18 cellular contexts compared by ENCODE assay signal in the genomic region with DNA sequence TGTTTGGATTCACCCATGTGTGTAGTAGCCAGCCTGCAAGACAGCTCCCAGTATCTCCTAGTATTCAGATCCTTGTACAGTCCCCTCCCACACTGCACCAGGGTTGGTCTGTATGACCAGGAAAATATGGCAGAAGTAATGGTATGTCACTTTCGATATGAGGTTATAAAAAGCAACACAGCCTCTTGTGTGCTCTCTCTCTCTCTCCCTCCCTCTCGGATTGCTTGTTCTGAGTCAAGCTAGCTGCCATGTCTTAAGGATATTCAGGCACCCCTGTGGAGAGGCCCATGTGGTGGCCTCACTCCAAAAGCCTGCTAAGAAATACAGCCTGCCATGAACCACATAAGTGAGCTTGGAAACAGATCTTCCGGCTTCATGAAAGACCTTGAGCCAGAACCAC. TPM values are rescaled to one million over a fixed set of nuclear protein-coding genes. Genes with fewer than 3 reads are reported as not detected.
DNase-seq lines count a peak whose midpoint lies in the region; ATAC-seq, FAIRE-seq and TF ChIP-seq lines count a peak whose summit lies in the region.
"Had no signal": no experiment of that assay in that cellular context is flagged by ENCODE, and none has a peak within 500 bp of the region (broad histone marks: within the 10 kb centered on the region; RNA-seq: fewer than 3 reads in every experiment).

No MANE protein-coding gene starts in this region.

- H3K9me3 ChIP-seq in MG63 (peaks cover 3% of the 10 kb centered on the region; the same call in 1 of the 2 replicates), astrocyte (ENCODE audit: insufficient read depth, low read depth, low read length) (no peaks in the 10 kb centered on the region)
- no peaks in the 10 kb centered on the region for H3K9me3 ChIP-seq in effector memory CD4-positive, alpha-beta T cell (ENCODE audit: control insufficient read depth, low read length)

- no peaks in the 10 kb centered on the region for H4K20me1 ChIP-seq in astrocyte (ENCODE audit: insufficient read depth, low read length)

- ATAC-seq in GM21360 (IDR thresholded peaks at IDR 0.05; ENCODE audit: unreplicated experiment): no peak
- ATAC-seq in naive thymus-derived CD8-positive, alpha-beta T cell: no peak
- ATAC-seq in HG03442 (IDR thresholded peaks at IDR 0.05; ENCODE audit: unreplicated experiment): no peak

- H2AFZ ChIP-seq in astrocyte (ENCODE audit: low read depth, low read length): no peak overlapping the region

- FAIRE-seq in astrocyte (lab: Jason Lieb, UNC): no peak
- FAIRE-seq: GM18507, RCC 7860 had no signal

- H3K4me3 ChIP-seq in MG63 (no peak overlapping the region), astrocyte (ENCODE audit: insufficient read depth, low read depth, low read length) (no peak overlapping the region), rectal smooth muscle tissue (ENCODE audit: low read length) (no peak overlapping the region)
- no peak overlapping the region for H3K4me3 ChIP-seq in effector memory CD4-positive, alpha-beta T cell (ENCODE audit: insufficient read depth, low read depth, low read length, poor library complexity, severe bottlenecking)
- H3K4me3 ChIP-seq: cardiac muscle cell, HAP-1 had no signal

- H3K9me3 Mint-ChIP-seq in astrocyte (ENCODE audit: unreplicated experiment): peaks cover 2% of the 10 kb centered on the region
- peaks cover 3 to 13% (median 9%) of the 10 kb centered on the region in 9 donors for H3K9me3 Mint-ChIP-seq in naive thymus-derived CD8-positive, alpha-beta T cell

- no peak overlapping the region for H3K27ac ChIP-seq in astrocyte (ENCODE audit: low read depth, low read length)
- peak overlapping the region; percentile 50 for H3K27ac ChIP-seq in rectal smooth muscle tissue (ENCODE audit: low read depth, low read length)
- H3K27ac ChIP-seq in effector memory CD4-positive, alpha-beta T cell (ENCODE audit: insufficient read depth, low read length, poor library complexity, severe bottlenecking): no peak overlapping the region
- H3K27ac ChIP-seq: C4-2B, cardiac muscle cell had no signal

- H3K4me1 ChIP-seq in astrocyte (ENCODE audit: insufficient read depth, low read length) (no peaks in the 10 kb centered on the region), rectal smooth muscle tissue (ENCODE audit: control insufficient read depth, insufficient read depth, low read length) (peaks cover 7% of the 10 kb centered on the region)
- no peaks in the 10 kb centered on the region for H3K4me1 ChIP-seq in effector memory CD4-positive, alpha-beta T cell (ENCODE audit: control insufficient read depth, insufficient read depth, low read length, poor library complexity, severe bottlenecking)
- H3K4me1 ChIP-seq: HAP-1 had no signal

- H3K36me3 ChIP-seq in MG63 (no peaks in the 10 kb centered on the region), astrocyte (ENCODE audit: insufficient read depth, low read length) (no peaks in the 10 kb centered on the region), rectal smooth muscle tissue (ENCODE audit: control insufficient read depth, insufficient read depth, low read length) (no peaks in the 10 kb centered on the region)
- H3K36me3 ChIP-seq in effector memory CD4-positive, alpha-beta T cell (ENCODE audit: control insufficient read depth, insufficient read depth, low read length): no peaks in the 10 kb centered on the region
- H3K36me3 ChIP-seq: cardiac muscle cell, HAP-1 had no signal

- DNase-seq in MG63: peak; percentile 48
- no peak for DNase-seq in astrocyte (ENCODE audit: low read depth)
- peak; percentile 36 for DNase-seq in cardiac septum (ENCODE audit: low spot score)
- DNase-seq in effector memory CD4-positive, alpha-beta T cell: no peak
- DNase-seq in naive thymus-derived CD8-positive, alpha-beta T cell: no peak
- DNase-seq: activated CD4-positive, alpha-beta T cell treated with anti-CD3 and anti-CD28 coated beads, Interleukin-2, amount 10 ng/mL, durations not matched to agents 24 days and 14 days; NCI-H226 had no signal

- H3K9ac ChIP-seq in astrocyte (ENCODE audit: low read length): no peak overlapping the region
- no peak overlapping the region for H3K9ac ChIP-seq in rectal smooth muscle tissue (ENCODE audit: low read length)

- intact Hi-C loops in cardiac septum (cut with DNase I): no loop called here

- H3K79me2 ChIP-seq in astrocyte (ENCODE audit: insufficient read depth, low read length): no peaks in the 10 kb centered on the region

- no peaks in the 10 kb centered on the region for H3K27me3 ChIP-seq in MG63
- no peaks in the 10 kb centered on the region for H3K27me3 ChIP-seq in astrocyte (ENCODE audit: insufficient read depth, low read length)
- no peaks in the 10 kb centered on the region for H3K27me3 ChIP-seq in rectal smooth muscle tissue (ENCODE audit: control insufficient read depth, insufficient read depth, low read length)
- no peaks in the 10 kb centered on the region for H3K27me3 ChIP-seq in effector memory CD4-positive, alpha-beta T cell (replicated peaks; ENCODE audit: control insufficient read depth, insufficient read depth, low read length, poor library complexity, severe bottlenecking)
- H3K27me3 ChIP-seq: cardiac muscle cell had no signal

- TF ChIP-seq CTCF in astrocyte (IDR thresholded peaks at IDR 0.05; ENCODE audit: insufficient read depth, low read depth, low read length): no peak

- peaks cover 19% of the 10 kb centered on the region for H3K4me1 Mint-ChIP-seq in astrocyte (ENCODE audit: low read depth, unreplicated experiment)
- H3K4me1 Mint-ChIP-seq in naive thymus-derived CD8-positive, alpha-beta T cell: peaks cover 4 to 7% (median 6%) of the 10 kb centered on the region in 4 donors

- POLR2A ChIA-PET in naive thymus-derived CD8-positive, alpha-beta T cell (lab: Charles Lee): interaction anchor here (0.7 kb wide), 1 partner anchor 351 kb away, joined by 3 read pairs; no protein-coding TSS in a partner anchor

- H3K27ac Mint-ChIP-seq in astrocyte (ENCODE audit: unreplicated experiment): no peak overlapping the region
- H3K27ac Mint-ChIP-seq in naive thymus-derived CD8-positive, alpha-beta T cell: no peak overlapping the region
- H3K27ac Mint-ChIP-seq: activated CD4-positive, alpha-beta T cell treated with anti-CD3 and anti-CD28 coated beads, Interleukin-2, amount 10 ng/mL, durations not matched to agents 24 days and 14 days; activated T-helper 2 cell treated with anti-CD3 and anti-CD28 coated beads, Interferon-gamma antibody, Interleukin-2, Interleukin-4, amounts not matched to agents 10 μg/mL and 5 μg/mL and 100 μg/mL, durations not matched to agents 14 hours and 24 hours and 36 hours had no signal

- no peak overlapping the region for H3K4me3 Mint-ChIP-seq in astrocyte (ENCODE audit: unreplicated experiment)
- no peak overlapping the region for H3K4me3 Mint-ChIP-seq in naive thymus-derived CD8-positive, alpha-beta T cell
- H3K4me3 Mint-ChIP-seq: activated CD4-positive, alpha-beta T cell treated with anti-CD3 and anti-CD28 coated beads, Interleukin-2, amount 10 ng/mL, durations not matched to agents 24 days and 14 days had no signal

- no peaks in the 10 kb centered on the region for H3K36me3 Mint-ChIP-seq in astrocyte (ENCODE audit: low read depth, unreplicated experiment)
- H3K36me3 Mint-ChIP-seq in naive thymus-derived CD8-positive, alpha-beta T cell: peaks cover 0 to 8% (median 3%) of the 10 kb centered on the region in 3 donors

- peaks cover 11% of the 10 kb centered on the region for H3K27me3 Mint-ChIP-seq in astrocyte (ENCODE audit: low read depth, unreplicated experiment)
- H3K27me3 Mint-ChIP-seq in naive thymus-derived CD8-positive, alpha-beta T cell: peaks cover 0 to 13% (median 2%) of the 10 kb centered on the region in 5 donors

- peak overlapping the region; percentile 45 for H3K4me2 ChIP-seq in astrocyte (ENCODE audit: low read length)

RNA-seq across cellular contexts. Expression of a gene that starts 25.4 kb away (rescaled TPM):
- not detected in 2 replicates for total RNA-seq in MG63 (2014; rRNA removed; shearing (Covaris generic); ENCODE audit: low replicate concordance)
- total RNA-seq in astrocyte: 8.1 and 10.5 TPM in 2 replicates
- total RNA-seq in cardiac septum: 28.0 TPM
- not detected for total RNA-seq in naive thymus-derived CD8-positive, alpha-beta T cell
- not detected for polyA plus RNA-seq in naive thymus-derived CD8-positive, alpha-beta T cell
- total RNA-seq: activated CD4-positive, alpha-beta T cell treated with anti-CD3 and anti-CD28 coated beads, Interleukin-2, amount 10 ng/mL, durations not matched to agents 24 days and 14 days; T-helper 2 cell treated with Interferon-gamma antibody and Interleukin-4, amounts not matched to agents 100 ng/mL and 5 ng/mL, for 36 hours had no signal

RNA-seq across cellular contexts. Expression of a gene that starts 26.5 kb away (rescaled TPM):
- not detected in 2 replicates for total RNA-seq in MG63 (2014; rRNA removed; shearing (Covaris generic); ENCODE audit: low replicate concordance)
- total RNA-seq in astrocyte (not detected in 2 replicates), cardiac septum (1.6 TPM)
- total RNA-seq in naive thymus-derived CD8-positive, alpha-beta T cell: 10 to 100 TPM; 12.9 to 14.4 TPM
- 10 to 100 TPM; 11.9 to 61.6 (median 16.9) TPM for polyA plus RNA-seq in naive thymus-derived CD8-positive, alpha-beta T cell
- total RNA-seq: M059J had no signal

RNA-seq across cellular contexts. Expression of a gene that starts 54.1 kb away (rescaled TPM):
- total RNA-seq in MG63 (2014; rRNA removed; shearing (Covaris generic); ENCODE audit: low replicate concordance): not detected in 2 replicates
- total RNA-seq in astrocyte: 0.16 TPM in 1 of 2 replicates, not detected in the other
- total RNA-seq in cardiac septum: 1.2 TPM
- total RNA-seq in naive thymus-derived CD8-positive, alpha-beta T cell: 1 to 10 TPM; 1.3 to 2.1 TPM
- under 1 TPM; 0.12 to 0.15 (median 0.13) TPM for polyA plus RNA-seq in naive thymus-derived CD8-positive, alpha-beta T cell
- total RNA-seq: activated T-helper 2 cell treated with anti-CD3 and anti-CD28 coated beads, Interferon-gamma antibody, Interleukin-2, Interleukin-4, amounts not matched to agents 10 μg/mL and 5 μg/mL and 100 μg/mL, durations not matched to agents 14 hours and 24 hours and 36 hours; M059J had no signal
- polyA plus RNA-seq: cardiac muscle cell had no signal

Comparison
In these comparisons a context has a peak if more than half of its experiments do, and no peak if none do; other contexts are left out.
1. DNase-seq: peak in MG63 (single experiment) and cardiac septum (single experiment); none in astrocyte (single experiment), effector memory CD4-positive, alpha-beta T cell (0 of 3) and naive thymus-derived CD8-positive, alpha-beta T cell (0 of 10).